In genomic region chr2:201260302-201260800, GRCh38 we compare ENCODE assay signal across 8 cellular contexts. TPM values are rescaled to one million over a fixed set of nuclear protein-coding genes. Genes with fewer than 3 reads are reported as not detected.
DNase-seq lines count a peak whose midpoint lies in the region; ATAC-seq and TF ChIP-seq lines count a peak whose summit lies in the region.

CASP8 (plus strand) TSS chr2:201260536; CDS start chr2:201266487, 5,951 bp downstream.

- H4K20me1 ChIP-seq in SU-DHL-6 (ENCODE audit: low read depth, low read length) = no peaks in the 10 kb centered on the region

- DNase-seq in CD8-positive, alpha-beta memory T cell = peak; percentile 48 to 85 (median 72)
- peak; percentile 63 for DNase-seq in activated naive CD8-positive, alpha-beta T cell treated with anti-CD3 and anti-CD28 coated beads, Interleukin-2, amount 10 ng/mL, durations not matched to agents 7 days and 5 days
- DNase-seq in kidney epithelial cell (ENCODE audit: low read depth) = no peak
- peak; percentile 18 to 46 (median 20) for DNase-seq in stimulated activated CD4-positive, alpha-beta T cell treated with anti-CD3 and anti-CD28 coated beads, TNF-alpha, amount 100 ng/mL, for 4 hours (ENCODE audit: low read depth in 3 of 3)
- DNase-seq in NCI-H526 treated with DMSO at 0.1 percent for 48 hours (lab: John Stamatoyannopoulos, UW) = no peak

- peaks cover 8 to 35% (median 13%) of the 10 kb centered on the region in 3 donors for H3K36me3 Mint-ChIP-seq in CD8-positive, alpha-beta memory T cell
- H3K36me3 Mint-ChIP-seq in activated naive CD8-positive, alpha-beta T cell treated with anti-CD3 and anti-CD28 coated beads, Interleukin-2, amount 10 ng/mL, durations not matched to agents 7 days and 5 days = peaks cover 21% of the 10 kb centered on the region

- peaks cover 76% of the 10 kb centered on the region for H3K4me1 ChIP-seq in CD8-positive, alpha-beta memory T cell (ENCODE audit: insufficient read depth, low read length)

- peak within 1 kb of the TSS; percentile 66 for H3K9ac ChIP-seq in SU-DHL-6 (ENCODE audit: low read length)

- no peak for TF ChIP-seq CTCF in SU-DHL-6 (IDR thresholded peaks at IDR 0.05; ENCODE audit: insufficient read depth, low read length, poor library complexity, severe bottlenecking)
- TF ChIP-seq CTCF in kidney epithelial cell (IDR thresholded peaks at IDR 0.05; ENCODE audit: insufficient read depth, low read length, poor library complexity, severe bottlenecking) = no peak

- peak within 1 kb of the TSS; percentile 71 for H2AFZ ChIP-seq in SU-DHL-6 (ENCODE audit: low read depth, low read length, severe bottlenecking)

- CTCF ChIA-PET in CD8-positive, alpha-beta memory T cell (lab: Charles Lee) = interaction anchor here (0.7 to 18.6 kb wide), 11 partner anchors 10 to 191 kb away, joined by 3 to 185 read pairs (median 7); partner anchors contain the start of genes STRADB and TRAK2

- peak within 1 kb of the TSS; percentile 99 for H3K4me2 ChIP-seq in SU-DHL-6 (ENCODE audit: low read depth, low read length, poor library complexity, severe bottlenecking)

- no peaks in the 10 kb centered on the region for H3K9me3 ChIP-seq in CD8-positive, alpha-beta memory T cell (ENCODE audit: low read length)
- H3K9me3 ChIP-seq in SU-DHL-6 (ENCODE audit: insufficient read depth, low read length) = no peaks in the 10 kb centered on the region

- peak; percentile 31 for ATAC-seq in HG02981 (IDR thresholded peaks at IDR 0.05; ENCODE audit: unreplicated experiment)
- peak; percentile 41 for ATAC-seq in activated naive CD8-positive, alpha-beta T cell treated with anti-CD3 and anti-CD28 coated beads, Interleukin-2, amount 10 ng/mL, durations not matched to agents 7 days and 5 days (ENCODE audit: low read depth)
- no peak for ATAC-seq in HG02938 (IDR thresholded peaks at IDR 0.05; ENCODE audit: unreplicated experiment)

- peak within 1 kb of the TSS; percentile 100 for H3K4me3 ChIP-seq in CD8-positive, alpha-beta memory T cell (ENCODE audit: low read length)
- H3K4me3 ChIP-seq in SU-DHL-6 (ENCODE audit: insufficient read depth, low read length, poor library complexity, severe bottlenecking) (peak within 1 kb of the TSS; percentile 72), kidney epithelial cell (ENCODE audit: low read depth, low read length) (no peak within 1 kb of the TSS)

- no peaks in the 10 kb centered on the region for H3K36me3 ChIP-seq in CD8-positive, alpha-beta memory T cell (ENCODE audit: insufficient read depth, low read length)
- no peaks in the 10 kb centered on the region for H3K36me3 ChIP-seq in SU-DHL-6 (ENCODE audit: low read length)
- no peaks in the 10 kb centered on the region for H3K36me3 ChIP-seq in kidney epithelial cell (ENCODE audit: control insufficient read depth, insufficient read depth, low read length)

- H3K27me3 ChIP-seq in CD8-positive, alpha-beta memory T cell (ENCODE audit: insufficient read depth, low read length, poor library complexity, severe bottlenecking) = no peaks in the 10 kb centered on the region
- H3K27me3 ChIP-seq in SU-DHL-6 (ENCODE audit: low read length) (no peaks in the 10 kb centered on the region), kidney epithelial cell (ENCODE audit: control insufficient read depth, insufficient read depth, low read length) (no peaks in the 10 kb centered on the region)

- peaks cover 48% of the 10 kb centered on the region for H3K79me2 ChIP-seq in SU-DHL-6 (ENCODE audit: insufficient read depth, low read length)

- peak within 1 kb of the TSS; percentile 95 to 100 (median 99) for H3K4me3 Mint-ChIP-seq in CD8-positive, alpha-beta memory T cell
- peak within 1 kb of the TSS; percentile 92 for H3K4me3 Mint-ChIP-seq in activated naive CD8-positive, alpha-beta T cell treated with anti-CD3 and anti-CD28 coated beads, Interleukin-2, amount 10 ng/mL, durations not matched to agents 7 days and 5 days

- peak within 1 kb of the TSS; percentile 97 for H3K27ac ChIP-seq in CD8-positive, alpha-beta memory T cell (ENCODE audit: low read depth, low read length)
- peak within 1 kb of the TSS; percentile 88 for H3K27ac ChIP-seq in SU-DHL-6 (ENCODE audit: low read depth, low read length)

- peaks cover 35% of the 10 kb centered on the region for H3F3A ChIP-seq in SU-DHL-6 (ENCODE audit: insufficient read depth)

- H3K4me1 Mint-ChIP-seq in CD8-positive, alpha-beta memory T cell = peaks cover 68 to 77% (median 72%) of the 10 kb centered on the region in 3 donors
- H3K4me1 Mint-ChIP-seq in activated naive CD8-positive, alpha-beta T cell treated with anti-CD3 and anti-CD28 coated beads, Interleukin-2, amount 10 ng/mL, durations not matched to agents 7 days and 5 days = peaks cover 65% of the 10 kb centered on the region

- H3K27me3 Mint-ChIP-seq in CD8-positive, alpha-beta memory T cell = peaks cover 0 to 7% of the 10 kb centered on the region in 2 donors
- no peaks in the 10 kb centered on the region for H3K27me3 Mint-ChIP-seq in activated naive CD8-positive, alpha-beta T cell treated with anti-CD3 and anti-CD28 coated beads, Interleukin-2, amount 10 ng/mL, durations not matched to agents 7 days and 5 days

- H3K27ac Mint-ChIP-seq in CD8-positive, alpha-beta memory T cell = peak within 1 kb of the TSS; percentile 98 to 100 (median 99)
- peak within 1 kb of the TSS; percentile 98 for H3K27ac Mint-ChIP-seq in activated naive CD8-positive, alpha-beta T cell treated with anti-CD3 and anti-CD28 coated beads, Interleukin-2, amount 10 ng/mL, durations not matched to agents 7 days and 5 days

- no peaks in the 10 kb centered on the region for H3K9me2 ChIP-seq in SU-DHL-6 (replicated peaks; ENCODE audit: insufficient read depth, low read length)

- H3K9me3 Mint-ChIP-seq in CD8-positive, alpha-beta memory T cell = no peaks in the 10 kb centered on the region
- no peaks in the 10 kb centered on the region for H3K9me3 Mint-ChIP-seq in activated naive CD8-positive, alpha-beta T cell treated with anti-CD3 and anti-CD28 coated beads, Interleukin-2, amount 10 ng/mL, durations not matched to agents 7 days and 5 days

- POLR2A ChIA-PET in CD8-positive, alpha-beta memory T cell (lab: Charles Lee) = interaction anchor here (0.5 to 3.8 kb wide), 17 partner anchors 8 to 547 kb away, joined by 3 to 35 read pairs (median 4); partner anchors contain the start of genes CFLAR, CLK1, NIF3L1 and PPIL3
- POLR2A ChIA-PET in activated naive CD8-positive, alpha-beta T cell treated with anti-CD3 and anti-CD28 coated beads, Interleukin-2, amount 10 ng/mL, durations not matched to agents 7 days and 5 days (lab: Charles Lee) = interaction anchor here (0.6 to 11.3 kb wide), 22 partner anchors 8 to 520 kb away, joined by 3 to 147 read pairs (median 6); partner anchors contain the start of genes ALS2, CASP10, CLK1 and NIF3L1

RNA-seq across cellular contexts. Expression of gene CASP8, which starts in this region (rescaled TPM):
- total RNA-seq in CD8-positive, alpha-beta memory T cell = 10 to 100 TPM; 48.1 to 55.5 TPM
- 108 TPM for polyA plus RNA-seq in CD8-positive, alpha-beta memory T cell
- 100 to 1,000 TPM; 115 to 127 TPM for total RNA-seq in activated naive CD8-positive, alpha-beta T cell treated with anti-CD3 and anti-CD28 coated beads, Interleukin-2, amount 10 ng/mL, durations not matched to agents 7 days and 5 days
- total RNA-seq in kidney epithelial cell = 13.9 and 14.2 TPM in 2 replicates

Comparison
In these comparisons a context has a peak if more than half of its experiments do, and no peak if none do; other contexts are left out.
1. DNase-seq: peak in CD8-positive, alpha-beta memory T cell (5 of 5), activated naive CD8-positive, alpha-beta T cell treated with anti-CD3 and anti-CD28 coated beads, Interleukin-2, amount 10 ng/mL, durations not matched to agents 7 days and 5 days (single experiment) and stimulated activated CD4-positive, alpha-beta T cell treated with anti-CD3 and anti-CD28 coated beads, TNF-alpha, amount 100 ng/mL, for 4 hours (3 of 3); none in kidney epithelial cell (single experiment) and NCI-H526 treated with DMSO at 0.1 percent for 48 hours (single experiment).